ENCODE assay signal across 1 cellular context in the genomic region with DNA sequence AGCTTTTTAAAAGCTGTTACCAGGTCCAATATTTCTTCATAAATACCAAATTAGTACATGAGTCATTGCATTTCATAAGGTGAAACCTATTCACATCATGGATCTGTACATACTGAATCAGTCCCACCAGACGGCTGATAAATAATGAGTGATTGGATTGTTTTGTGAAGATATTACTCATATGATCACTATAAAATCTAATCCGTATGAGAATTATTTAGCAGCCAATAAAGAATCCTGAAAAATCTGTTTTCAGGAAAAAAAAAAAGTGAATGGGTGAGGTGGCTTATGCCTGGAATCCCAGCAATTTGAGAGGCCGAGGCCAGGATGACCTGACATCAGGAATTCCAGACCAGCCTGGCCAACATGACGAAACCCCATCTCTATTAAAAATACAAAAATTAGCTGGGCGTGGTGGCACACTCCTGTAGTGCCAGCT.
A peak's percentile ranks its signal among the peaks of the same experiment; 100 is the strongest.
TF ChIP-seq lines count a peak whose summit lies in the region.

No MANE protein-coding gene starts in this region.

TF ChIP-seq in SK-N-SH, 30 proteins besides CTCF, POLR2A, EP300 and RAD21 (continued from another document):
- TF ChIP-seq ZBTB33 (IDR thresholded peaks at IDR 0.05; ENCODE audit: borderline replicate concordance, low read depth) (no peak), USF1 (IDR thresholded peaks at IDR 0.05; ENCODE audit: borderline replicate concordance, low read depth) (no peak), EZH2phosphoT487 (IDR thresholded peaks at IDR 0.05; ENCODE audit: borderline replicate concordance, low read depth) (no peak), GABPA (IDR thresholded peaks at IDR 0.05; ENCODE audit: low read depth) (no peak), SIN3A (IDR thresholded peaks at IDR 0.05; ENCODE audit: borderline replicate concordance, low read depth, low read length) (no peak), FOXJ3 (CRISPR knock-in tag; IDR thresholded peaks at IDR 0.05) (no peak), POLR2AphosphoS5 (IDR thresholded peaks at IDR 0.05; ENCODE audit: low read depth, low read length) (no peak), PBX3 (IDR thresholded peaks at IDR 0.05) (peak; percentile 72), RCOR1 (IDR thresholded peaks at IDR 0.05; ENCODE audit: low read length) (no peak), CHD2 (IDR thresholded peaks at IDR 0.05; ENCODE audit: low read length, partially characterized antibody) (no peak)
- TF ChIP-seq, protein P1, sequence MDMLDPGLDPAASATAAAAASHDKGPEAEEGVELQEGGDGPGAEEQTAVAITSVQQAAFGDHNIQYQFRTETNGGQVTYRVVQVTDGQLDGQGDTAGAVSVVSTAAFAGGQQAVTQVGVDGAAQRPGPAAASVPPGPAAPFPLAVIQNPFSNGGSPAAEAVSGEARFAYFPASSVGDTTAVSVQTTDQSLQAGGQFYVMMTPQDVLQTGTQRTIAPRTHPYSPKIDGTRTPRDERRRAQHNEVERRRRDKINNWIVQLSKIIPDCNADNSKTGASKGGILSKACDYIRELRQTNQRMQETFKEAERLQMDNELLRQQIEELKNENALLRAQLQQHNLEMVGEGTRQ (IDR thresholded peaks at IDR 0.05; ENCODE audit: borderline replicate concordance, low read depth, low read length), result no peak
- TF ChIP-seq, protein P2, sequence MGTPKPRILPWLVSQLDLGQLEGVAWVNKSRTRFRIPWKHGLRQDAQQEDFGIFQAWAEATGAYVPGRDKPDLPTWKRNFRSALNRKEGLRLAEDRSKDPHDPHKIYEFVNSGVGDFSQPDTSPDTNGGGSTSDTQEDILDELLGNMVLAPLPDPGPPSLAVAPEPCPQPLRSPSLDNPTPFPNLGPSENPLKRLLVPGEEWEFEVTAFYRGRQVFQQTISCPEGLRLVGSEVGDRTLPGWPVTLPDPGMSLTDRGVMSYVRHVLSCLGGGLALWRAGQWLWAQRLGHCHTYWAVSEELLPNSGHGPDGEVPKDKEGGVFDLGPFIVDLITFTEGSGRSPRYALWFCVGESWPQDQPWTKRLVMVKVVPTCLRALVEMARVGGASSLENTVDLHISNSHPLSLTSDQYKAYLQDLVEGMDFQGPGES (IDR thresholded peaks at IDR 0.05; ENCODE audit: low read depth, low read length), result no peak
